9 cellular contexts compared by ENCODE assay signal in genomic region chr2:236177604-236177966, GRCh38. TPM values are rescaled to one million over a fixed set of nuclear protein-coding genes. Genes with fewer than 3 reads are reported as not detected.
DNase-seq lines count a peak whose midpoint lies in the region; ATAC-seq and TF ChIP-seq lines count a peak whose summit lies in the region.
"Had no signal": no experiment of that assay in that cellular context is flagged by ENCODE, and none has a peak within 500 bp of the region (broad histone marks: within the 10 kb centered on the region; RNA-seq: fewer than 3 reads in every experiment).

No MANE protein-coding gene starts in this region.

- H3K27me3 ChIP-seq in BJ (ENCODE audit: control insufficient read depth, insufficient read depth, low read length) (peaks cover 15% of the 10 kb centered on the region), thoracic aorta (replicated peaks; ENCODE audit: insufficient read depth) (peaks cover 18% of the 10 kb centered on the region)
- H3K27me3 ChIP-seq in CD8-positive, alpha-beta memory T cell (ENCODE audit: insufficient read depth, low read length, poor library complexity, severe bottlenecking), result peaks cover 16% of the 10 kb centered on the region

- DNase-seq in BJ (ENCODE audit: low read depth), result no peak
- DNase-seq in HEK293T (ENCODE audit: extremely low spot score), result peak; percentile 61
- DNase-seq in activated T-cell treated with anti-CD3 and anti-CD28 coated beads, Interleukin-2, amount 50 U/mL, for 72 hours, result peak; percentile 42 to 60
- peak; percentile 72 for DNase-seq in iPS-NIHi11 (ENCODE audit: low spot score)
- DNase-seq in thoracic aorta (ENCODE audit: low spot score), result no peak
- no peak for DNase-seq in CD8-positive, alpha-beta memory T cell
- no peak for DNase-seq in OCI-LY7 (ENCODE audit: low spot score)
- no peak for DNase-seq in ureter (ENCODE audit: low spot score)

- H3K9me3 ChIP-seq in thoracic aorta (no peaks in the 10 kb centered on the region), OCI-LY7 (ENCODE audit: low read length) (no peaks in the 10 kb centered on the region)
- no peaks in the 10 kb centered on the region for H3K9me3 ChIP-seq in CD8-positive, alpha-beta memory T cell (ENCODE audit: low read length)

- peak; percentile 65 to 66 for ATAC-seq in activated T-cell treated with anti-CD3 and anti-CD28 coated beads, Interleukin-2, amount 50 U/mL, for 72 hours (replicated peaks in 1 of 2)
- ATAC-seq in thoracic aorta (ENCODE audit: insufficient number of reproducible peaks, low FRiP score, low read depth), result no peak

- no peaks in the 10 kb centered on the region for H3K79me2 ChIP-seq in OCI-LY7 (ENCODE audit: insufficient read depth, low read depth, low read length)

- TF ChIP-seq CTCF in BJ (IDR thresholded peaks at IDR 0.05; ENCODE audit: insufficient read depth, low read depth, low read length), result peak; percentile 26; the same call in 1 of the 2 replicates
- no peak for TF ChIP-seq CTCF in thoracic aorta (IDR thresholded peaks at IDR 0.05)
- TF ChIP-seq CTCF in OCI-LY7 (conservative IDR thresholded peaks at IDR 0.05; ENCODE audit: low read length), result no peak

- H3K4me3 ChIP-seq in BJ (ENCODE audit: low read depth, low read length) (no peak overlapping the region), thoracic aorta (peak overlapping the region; percentile 62), OCI-LY7 (ENCODE audit: low read depth, low read length, poor library complexity, severe bottlenecking) (no peak overlapping the region)
- no peak overlapping the region for H3K4me3 ChIP-seq in CD8-positive, alpha-beta memory T cell (ENCODE audit: low read length)

- H3K4me2 ChIP-seq in OCI-LY7 (ENCODE audit: low read length), result no peak overlapping the region

- no TSS peak for BruUV-seq in OCI-LY7 (replicated peaks; lab: Mats Ljungman, UMichigan)

- H3K9me2 ChIP-seq in OCI-LY7 (ENCODE audit: insufficient read depth, low read length), result no peaks in the 10 kb centered on the region

- no peaks in the 10 kb centered on the region for H3K9me3 Mint-ChIP-seq in activated T-cell treated with anti-CD3 and anti-CD28 coated beads, Interleukin-2, amount 50 U/mL, for 72 hours
- peaks cover 0 to 5% (median 0%) of the 10 kb centered on the region in 5 donors for H3K9me3 Mint-ChIP-seq in CD8-positive, alpha-beta memory T cell
- H3K9me3 Mint-ChIP-seq: dendritic cell treated with granulocyte-macrophage colony-stimulating factor and Interleukin-4, amounts not matched to agents 40 ng/mL and 50 ng/mL, for 4 days had no signal

- H4K20me1 ChIP-seq in OCI-LY7 (ENCODE audit: insufficient read depth, low read length), result no peaks in the 10 kb centered on the region

- no peak overlapping the region for H3K27ac Mint-ChIP-seq in activated T-cell treated with anti-CD3 and anti-CD28 coated beads, Interleukin-2, amount 50 U/mL, for 72 hours
- no peak overlapping the region for H3K27ac Mint-ChIP-seq in CD8-positive, alpha-beta memory T cell
- H3K27ac Mint-ChIP-seq: dendritic cell treated with granulocyte-macrophage colony-stimulating factor and Interleukin-4, amounts not matched to agents 40 ng/mL and 50 ng/mL, for 4 days had no signal

- H3K4me3 Mint-ChIP-seq in activated T-cell treated with anti-CD3 and anti-CD28 coated beads, Interleukin-2, amount 50 U/mL, for 72 hours, result no peak overlapping the region
- H3K4me3 Mint-ChIP-seq in CD8-positive, alpha-beta memory T cell, result peak overlapping the region in 1 of 7 donors; percentile 48

- H2AFZ ChIP-seq in OCI-LY7 (ENCODE audit: low read length), result no peak overlapping the region

- H3K36me3 ChIP-seq in BJ (ENCODE audit: control insufficient read depth, insufficient read depth, low read length), result no peaks in the 10 kb centered on the region
- no peaks in the 10 kb centered on the region for H3K36me3 ChIP-seq in thoracic aorta
- H3K36me3 ChIP-seq in CD8-positive, alpha-beta memory T cell (ENCODE audit: insufficient read depth, low read length), result no peaks in the 10 kb centered on the region
- no peaks in the 10 kb centered on the region for H3K36me3 ChIP-seq in OCI-LY7 (ENCODE audit: insufficient read depth, low read length)

- H3K36me3 Mint-ChIP-seq in activated T-cell treated with anti-CD3 and anti-CD28 coated beads, Interleukin-2, amount 50 U/mL, for 72 hours (ENCODE audit: insufficient read depth in 2 of 2), result peaks cover 0 to 3% of the 10 kb centered on the region in 2 donors
- no peaks in the 10 kb centered on the region for H3K36me3 Mint-ChIP-seq in CD8-positive, alpha-beta memory T cell

- H3K27me3 Mint-ChIP-seq in activated T-cell treated with anti-CD3 and anti-CD28 coated beads, Interleukin-2, amount 50 U/mL, for 72 hours (ENCODE audit: low read depth), result peaks cover 62% of the 10 kb centered on the region
- H3K27me3 Mint-ChIP-seq in CD8-positive, alpha-beta memory T cell, result peaks cover 50 to 72% of the 10 kb centered on the region in 2 donors

- H3K4me1 ChIP-seq in thoracic aorta (ENCODE audit: control insufficient read depth in 1 of 2, low read depth in 2 of 2) (peaks cover 4 to 27% of the 10 kb centered on the region in 2 donors), OCI-LY7 (ENCODE audit: insufficient read depth, low read length, poor library complexity, severe bottlenecking) (no peaks in the 10 kb centered on the region)
- H3K4me1 ChIP-seq in CD8-positive, alpha-beta memory T cell (ENCODE audit: insufficient read depth, low read length), result no peaks in the 10 kb centered on the region

- H3K27ac ChIP-seq in thoracic aorta (no peak overlapping the region), OCI-LY7 (ENCODE audit: low read depth, low read length, poor library complexity, severe bottlenecking) (no peak overlapping the region)
- H3K27ac ChIP-seq in CD8-positive, alpha-beta memory T cell (ENCODE audit: low read depth, low read length), result no peak overlapping the region

- CTCF ChIA-PET in BJ (lab: Yijun Ruan, JAX), result interaction anchor here (0.7 to 15.1 kb wide), 17 partner anchors 8 to 903 kb away, joined by 3 to 198 read pairs (median 4); partner anchors contain the start of gene GBX2
- CTCF ChIA-PET in HEK293T (lab: Yijun Ruan, JAX), result interaction anchor here (0.6 to 1.9 kb wide), 3 partner anchors 8 to 398 kb away, joined by 3 to 21 read pairs (median 5); no protein-coding TSS in a partner anchor
- CTCF ChIA-PET in CD8-positive, alpha-beta memory T cell (lab: Charles Lee), result interaction anchor here (1.0 kb wide), 1 partner anchor 10 kb away, joined by 4 read pairs; the partner anchor contains the start of gene GBX2
- CTCF ChIA-PET in OCI-LY7 (lab: Charles Lee; ENCODE audit: unreplicated experiment), result no interaction called here

- POLR2A ChIA-PET in BJ (lab: Charles Lee) (no interaction called here), HEK293T (lab: Yijun Ruan, JAX) (interaction anchor here (1.4 to 1.6 kb wide), 2 partner anchors 9 to 411 kb away, joined by 5 to 6 read pairs; no protein-coding TSS in a partner anchor), OCI-LY7 (lab: Charles Lee) (no interaction called here)
- POLR2A ChIA-PET in CD8-positive, alpha-beta memory T cell (lab: Charles Lee), result no interaction called here

- intact Hi-C loops in OCI-LY7 (cut with micrococcal nuclease; ENCODE audit: unreplicated experiment), result no loop called here

- H3K4me1 Mint-ChIP-seq in activated T-cell treated with anti-CD3 and anti-CD28 coated beads, Interleukin-2, amount 50 U/mL, for 72 hours (ENCODE audit: low read depth), result no peaks in the 10 kb centered on the region
- peaks cover 6 to 15% (median 13%) of the 10 kb centered on the region in 3 donors for H3K4me1 Mint-ChIP-seq in CD8-positive, alpha-beta memory T cell

TF ChIP-seq in HEK293T, 16 proteins besides CTCF, POLR2A, EP300 and RAD21:
- TF ChIP-seq TARDBP (IDR thresholded peaks at IDR 0.05), result no peak
- TF ChIP-seq L3MBTL2 (conservative IDR thresholded peaks at IDR 0.05), result peak; percentile 47; the same call in 1 of the 2 replicates
- TF ChIP-seq SUZ12 (IDR thresholded peaks at IDR 0.05), result no peak
- TF ChIP-seq SP1 (IDR thresholded peaks at IDR 0.05), result no peak
- TF ChIP-seq ARNT (IDR thresholded peaks at IDR 0.05), result no peak
- TF ChIP-seq NFRKB (IDR thresholded peaks at IDR 0.05), result no peak
- TF ChIP-seq HDGF (IDR thresholded peaks at IDR 0.05; ENCODE audit: borderline replicate concordance), result no peak
- TF ChIP-seq FOXM1 (IDR thresholded peaks at IDR 0.05; ENCODE audit: borderline replicate concordance), result no peak

RNA-seq across cellular contexts. Expression of gene GBX2, which starts 9.4 kb away (rescaled TPM):
- 0.11 TPM in 1 of 2 replicates, not detected in the other for polyA plus RNA-seq in BJ (2011; rRNA removed)
- polyA minus RNA-seq in BJ (2011; rRNA and poly(A)+ RNA removed), result not detected in 2 replicates
- not detected for total RNA-seq in activated T-cell treated with anti-CD3 and anti-CD28 coated beads, Interleukin-2, amount 50 U/mL, for 72 hours
- total RNA-seq in thoracic aorta, result not detected
- not detected for total RNA-seq in CD8-positive, alpha-beta memory T cell
- polyA plus RNA-seq in CD8-positive, alpha-beta memory T cell, result not detected
- total RNA-seq in OCI-LY7 (2014; rRNA removed; shearing (Covaris generic)), result not detected in 2 replicates
- not detected in 2 replicates for total RNA-seq in OCI-LY7 (2022)
- total RNA-seq in ureter, result not detected

Comparison
In these comparisons a context has a peak if more than half of its experiments do, and no peak if none do; other contexts are left out.
1. DNase-seq: peak in HEK293T (single experiment), activated T-cell treated with anti-CD3 and anti-CD28 coated beads, Interleukin-2, amount 50 U/mL, for 72 hours (2 of 2) and iPS-NIHi11 (single experiment); none in BJ (single experiment), thoracic aorta (single experiment), CD8-positive, alpha-beta memory T cell (0 of 5), OCI-LY7 (single experiment) and ureter (single experiment).